ENCODE assay signal across 14 cellular contexts in genomic region chr7:5776894-5777645, GRCh38. TPM values are rescaled to one million over a fixed set of nuclear protein-coding genes. Genes with fewer than 3 reads are reported as not detected.
DNase-seq lines count a peak whose midpoint lies in the region; ATAC-seq, FAIRE-seq and TF ChIP-seq lines count a peak whose summit lies in the region.
"Had no signal": no experiment of that assay in that cellular context is flagged by ENCODE, and none has a peak within 500 bp of the region (broad histone marks: within the 10 kb centered on the region; RNA-seq: fewer than 3 reads in every experiment).

No MANE protein-coding gene starts in this region.

- WGBS in small intestine, 3 donors = 52 to 68% (median 67%) methylated on average over 9 of the region's 9 CpGs

- H3K27ac Mint-ChIP-seq in CD4-positive, alpha-beta memory T cell = peak overlapping the region; percentile 86 to 96 (median 93)
- H3K27ac Mint-ChIP-seq in activated B cell treated with CpG ODN at 0.5 μM for 24 hours = peak overlapping the region; percentile 35

- no peaks in the 10 kb centered on the region for H3K9me1 ChIP-seq in keratinocyte (ENCODE audit: control insufficient read depth, extremely low read depth, insufficient read depth, low read length)

- H3K4me1 ChIP-seq in ACC112 (ENCODE audit: control insufficient read depth, insufficient read depth, low read length, unreplicated experiment) (peaks cover 28% of the 10 kb centered on the region), keratinocyte (ENCODE audit: control insufficient read depth, extremely low read depth, insufficient read depth, low read length) (peaks cover 16% of the 10 kb centered on the region), small intestine (ENCODE audit: control insufficient read depth in 2 of 2, insufficient read depth in 1 of 2, low read depth in 1 of 2, low read length in 1 of 2) (peaks cover 0 to 8% of the 10 kb centered on the region in 2 donors)
- peaks cover 85% of the 10 kb centered on the region for H3K4me1 ChIP-seq in CD4-positive, alpha-beta memory T cell (ENCODE audit: insufficient read depth, low read length)

- H4K20me1 ChIP-seq in keratinocyte (ENCODE audit: control insufficient read depth, extremely low read depth, insufficient read depth, low read length) = peaks cover 3% of the 10 kb centered on the region

- no peaks in the 10 kb centered on the region for H3K9me3 ChIP-seq in CD4-positive, alpha-beta memory T cell (ENCODE audit: control insufficient read depth in 1 of 2, low read length in 2 of 2)
- H3K9me3 ChIP-seq in keratinocyte (ENCODE audit: control insufficient read depth, low read depth, low read length) = no peaks in the 10 kb centered on the region
- H3K9me3 ChIP-seq in small intestine (ENCODE audit: control insufficient read depth, low read depth) = no peaks in the 10 kb centered on the region
- H3K9me3 ChIP-seq: body of pancreas, suprapubic skin had no signal

- no peak for TF ChIP-seq CTCF in activated B cell treated with CpG ODN at 0.5 μM for 24 hours (IDR thresholded peaks at IDR 0.05)
- no peak for TF ChIP-seq CTCF in keratinocyte (optimal IDR thresholded peaks at IDR 0.05 in 1 of 3, IDR thresholded peaks at IDR 0.05 in 1 of 3, conservative IDR thresholded peaks at IDR 0.05 in 1 of 3; ENCODE audit: extremely low read depth in 1 of 3, insufficient read depth in 2 of 3, low read length in 3 of 3)
- TF ChIP-seq CTCF in brain microvascular endothelial cell (IDR thresholded peaks at IDR 0.05; ENCODE audit: low read depth, low read length, missing control alignments) = no peak

- H3K27me3 ChIP-seq in ACC112 (ENCODE audit: insufficient read depth, low read length) (no peaks in the 10 kb centered on the region), keratinocyte (ENCODE audit: control insufficient read depth, extremely low read depth, insufficient read depth, low read length) (no peaks in the 10 kb centered on the region), brain microvascular endothelial cell (replicated peaks) (no peaks in the 10 kb centered on the region), small intestine (ENCODE audit: control insufficient read depth in 2 of 2, insufficient read depth in 2 of 2, low read length in 2 of 2) (no peaks in the 10 kb centered on the region)
- no peaks in the 10 kb centered on the region for H3K27me3 ChIP-seq in CD4-positive, alpha-beta memory T cell (ENCODE audit: insufficient read depth, low read length)
- H3K27me3 ChIP-seq: body of pancreas, SJSA1, suprapubic skin had no signal

- H2AFZ ChIP-seq in ACC112 (ENCODE audit: low read length, unreplicated experiment) = no peak overlapping the region
- H2AFZ ChIP-seq in keratinocyte (ENCODE audit: control insufficient read depth, low read length) = no peak overlapping the region

- CTCF ChIA-PET in CD4-positive, alpha-beta memory T cell (lab: Charles Lee; ENCODE audit: partially characterized antibody) = interaction anchor here (1.2 to 2.2 kb wide), 2 partner anchors 11 to 50 kb away, joined by 3 to 7 read pairs; no protein-coding TSS in a partner anchor
- CTCF ChIA-PET in activated B cell treated with CpG ODN at 0.5 μM for 24 hours (lab: Charles Lee) = no interaction called here

- no peaks in the 10 kb centered on the region for H3K27me3 Mint-ChIP-seq in CD4-positive, alpha-beta memory T cell
- H3K27me3 Mint-ChIP-seq in activated B cell treated with CpG ODN at 0.5 μM for 24 hours = no peaks in the 10 kb centered on the region

- H3K36me3 ChIP-seq in ACC112 (ENCODE audit: insufficient read depth, low read length) (peaks cover 9% of the 10 kb centered on the region; the same call in 1 of the 2 replicates), keratinocyte (ENCODE audit: control insufficient read depth in 2 of 2, extremely low read depth in 1 of 2, insufficient read depth in 2 of 2, low read length in 2 of 2) (peaks cover 4% of the 10 kb centered on the region in 2 experiments), brain microvascular endothelial cell (replicated peaks) (no peaks in the 10 kb centered on the region), small intestine (ENCODE audit: control insufficient read depth in 2 of 2, insufficient read depth in 2 of 2, low read length in 2 of 2) (no peaks in the 10 kb centered on the region)
- peaks cover 8% of the 10 kb centered on the region for H3K36me3 ChIP-seq in CD4-positive, alpha-beta memory T cell (ENCODE audit: insufficient read depth, low read length)
- H3K36me3 ChIP-seq: suprapubic skin had no signal

- H3K4me2 ChIP-seq in keratinocyte (ENCODE audit: control insufficient read depth, extremely low read depth, insufficient read depth, low read depth, low read length) = peak overlapping the region; percentile 55

- H3K9ac ChIP-seq in keratinocyte (ENCODE audit: control insufficient read depth, extremely low read depth, insufficient read depth, low read length) = no peak overlapping the region

- H3K9me3 Mint-ChIP-seq in CD4-positive, alpha-beta memory T cell = no peaks in the 10 kb centered on the region
- H3K9me3 Mint-ChIP-seq in activated B cell treated with CpG ODN at 0.5 μM for 24 hours = peaks cover 2% of the 10 kb centered on the region

- dilution Hi-C loops in keratinocyte (cut with MboI; ENCODE audit: extremely low pct_ligation_motif_present, low sequenced_read_pairs) = no loop called here

- FAIRE-seq in keratinocyte (lab: Jason Lieb, UNC) (no peak), small intestine (lab: Jason Lieb, UNC) (no peak)

- peak overlapping the region; percentile 44 to 87 (median 80) for H3K4me3 Mint-ChIP-seq in CD4-positive, alpha-beta memory T cell
- H3K4me3 Mint-ChIP-seq in activated B cell treated with CpG ODN at 0.5 μM for 24 hours = peak overlapping the region; percentile 11

- POLR2A ChIA-PET in CD4-positive, alpha-beta memory T cell (lab: Charles Lee; ENCODE audit: partially characterized antibody) = interaction anchor here (0.6 kb wide), 2 partner anchors 372 to 560 kb away, joined by 3 read pairs; no protein-coding TSS in a partner anchor
- POLR2A ChIA-PET in activated B cell treated with CpG ODN at 0.5 μM for 24 hours (lab: Charles Lee) = interaction anchor here (0.6 to 0.7 kb wide), 5 partner anchors 46 to 573 kb away, joined by 3 to 5 read pairs (median 4); no protein-coding TSS in a partner anchor

- intact Hi-C loops in CD4-positive, alpha-beta memory T cell (cut with micrococcal nuclease) = no loop called here
- intact Hi-C loops in activated B cell treated with CpG ODN at 0.5 μM for 24 hours (cut with micrococcal nuclease) = no loop called here

- H3K4me3 ChIP-seq in ACC112 (ENCODE audit: low read depth, low read length) (peak overlapping the region; percentile 29), keratinocyte (ENCODE audit: control insufficient read depth in 2 of 3, extremely low read depth in 1 of 3, insufficient read depth in 2 of 3, low read depth in 1 of 3, low read length in 3 of 3) (no peak overlapping the region), brain microvascular endothelial cell (ENCODE audit: low read depth, low read length) (no peak overlapping the region), small intestine (ENCODE audit: low read depth in 1 of 2, low read length in 2 of 2) (no peak overlapping the region)
- no peak overlapping the region for H3K4me3 ChIP-seq in CD4-positive, alpha-beta memory T cell (ENCODE audit: low read length in 2 of 2)
- H3K4me3 ChIP-seq: body of pancreas, SJSA1, suprapubic skin had no signal

- H3K27ac ChIP-seq in ACC112 (ENCODE audit: low read depth, low read length) (no peak overlapping the region), keratinocyte (ENCODE audit: control insufficient read depth, insufficient read depth, low read length) (no peak overlapping the region), brain microvascular endothelial cell (no peak overlapping the region), small intestine (ENCODE audit: low read depth in 1 of 2, low read length in 1 of 2) (no peak overlapping the region)
- peak overlapping the region; percentile 37 for H3K27ac ChIP-seq in CD4-positive, alpha-beta memory T cell (ENCODE audit: low read depth, low read length)
- H3K27ac ChIP-seq: body of pancreas, SJSA1, suprapubic skin had no signal

- in situ Hi-C loops in brain microvascular endothelial cell (cut with HindIII; ENCODE audit: low pct_ligation_motif_present, low sequenced_read_pairs) = no loop called here

- peak in 4 of 5 donors; percentile 11 to 46 (median 16) for DNase-seq in CD4-positive, alpha-beta memory T cell
- DNase-seq in activated B cell treated with CpG ODN at 0.5 μM for 24 hours (no peak), keratinocyte (ENCODE audit: low read depth, low spot score) (no peak), occipital lobe (lab: John Stamatoyannopoulos, UW) (no peak), brain microvascular endothelial cell (no peak), small intestine (no peak)
- DNase-seq: body of pancreas, glutamatergic neuron, NCI-H1092 treated with DMSO at 0.1 percent for 48 hours, NCI-H526 had no signal

- peaks cover 44 to 79% (median 65%) of the 10 kb centered on the region in 4 donors for H3K4me1 Mint-ChIP-seq in CD4-positive, alpha-beta memory T cell
- peaks cover 47% of the 10 kb centered on the region for H3K4me1 Mint-ChIP-seq in activated B cell treated with CpG ODN at 0.5 μM for 24 hours

- peaks cover 9 to 19% of the 10 kb centered on the region in 2 donors for H3K36me3 Mint-ChIP-seq in CD4-positive, alpha-beta memory T cell
- peaks cover 38% of the 10 kb centered on the region for H3K36me3 Mint-ChIP-seq in activated B cell treated with CpG ODN at 0.5 μM for 24 hours (ENCODE audit: low read depth)

- H3K79me2 ChIP-seq in ACC112 (ENCODE audit: control insufficient read depth, insufficient read depth, low read length, unreplicated experiment) (peaks cover 81% of the 10 kb centered on the region), keratinocyte (ENCODE audit: control insufficient read depth, insufficient read depth, low read length) (peaks cover 74% of the 10 kb centered on the region)

- ATAC-seq in activated B cell treated with CpG ODN at 0.5 μM for 24 hours (ENCODE audit: low read depth) (no peak), HG03159 (IDR thresholded peaks at IDR 0.05; ENCODE audit: unreplicated experiment) (no peak)
- ATAC-seq: body of pancreas had no signal

RNA-seq across cellular contexts. Expression of gene RNF216, which starts 4.4 kb away (rescaled TPM):
- total RNA-seq in CD4-positive, alpha-beta memory T cell = 10 to 100 TPM; 80.0 to 82.4 TPM
- polyA plus RNA-seq in CD4-positive, alpha-beta memory T cell = 10 to 100 TPM; 19.2 to 41.4 TPM
- total RNA-seq in activated B cell treated with CpG ODN at 0.5 μM for 24 hours = 49.4 and 58.4 TPM in 2 replicates
- 12.4 to 23.6 TPM (median 15.4 TPM) in 3 replicates for polyA plus RNA-seq in keratinocyte
- 21.6 TPM for polyA plus RNA-seq in keratinocyte (2011; ENCODE audit: low read depth)
- 13.1 and 15.1 TPM in 2 replicates for polyA plus RNA-seq in keratinocyte (2011; cell fraction: cytosol; rRNA removed)
- 28.5 and 30.0 TPM in 2 replicates for polyA plus RNA-seq in keratinocyte (2011; cell fraction: nucleus; rRNA removed)
- 9.2 and 17.1 TPM in 2 replicates for polyA plus RNA-seq in keratinocyte (2012; ENCODE audit: low replicate concordance)
- 19.3 to 27.7 TPM (median 24.0 TPM) in 3 replicates for polyA minus RNA-seq in keratinocyte
- polyA minus RNA-seq in keratinocyte (2011; cell fraction: cytosol; rRNA and poly(A)+ RNA removed) = 18.4 TPM
- 25.0 and 42.5 TPM in 2 replicates for polyA minus RNA-seq in keratinocyte (2011; cell fraction: nucleus; rRNA and poly(A)+ RNA removed)
- total RNA-seq in occipital lobe = 34.8 TPM
- polyA plus RNA-seq in small intestine = 10 to 100 TPM in 1 of 3 donors, 1 to 10 TPM in 2; 5.8 to 10.2 (median 6.5) TPM

Comparison
In these comparisons a context has a peak if more than half of its experiments do, and no peak if none do; other contexts are left out.
1. DNase-seq: peak in CD4-positive, alpha-beta memory T cell (4 of 5); none in activated B cell treated with CpG ODN at 0.5 μM for 24 hours (single experiment), keratinocyte (single experiment), occipital lobe (single experiment), brain microvascular endothelial cell (single experiment) and small intestine (single experiment).